Comparison of ENCODE assay signal across 19 cellular contexts in genomic region chr18:54949588-54949987, GRCh38. TPM values are rescaled to one million over a fixed set of nuclear protein-coding genes. Genes with fewer than 3 reads are reported as not detected.
"Had no signal": no experiment of that assay in that cellular context is flagged by ENCODE, and none has a peak within 500 bp of the region (broad histone marks: within the 10 kb centered on the region; RNA-seq: fewer than 3 reads in every experiment).

No MANE protein-coding gene starts in this region.

- H3K4me3 ChIP-seq: SK-N-MC had no signal

- DNase-seq: activated CD4-positive, CD25-positive, alpha-beta regulatory T cell; activated CD8-positive, alpha-beta memory T cell treated with anti-CD3 and anti-CD28 coated beads for 24 hours; activated effector memory CD4-positive, alpha-beta T cell treated with anti-CD3 and anti-CD28 coated beads, Interleukin-2, amount 50 U/mL, for 16 hours; activated T-cell treated with anti-CD3 and anti-CD28 coated beads, Interleukin-2, amount 50 U/mL, for 4 hours; amygdala; KG1; NCI-H2227 treated with DMSO at 0.1 percent for 48 hours; NCI-H446 treated with DMSO at 0.1 percent for 48 hours; NCI-H524 treated with DMSO at 0.1 percent for 48 hours; T-helper 1 cell had no signal

- H3K36me3 Mint-ChIP-seq: activated CD4-positive, alpha-beta memory T cell treated with anti-CD3 and anti-CD28 coated beads for 36 hours; activated naive CD8-positive, alpha-beta T cell; brain had no signal

- H3K4me3 Mint-ChIP-seq: activated CD4-positive, alpha-beta memory T cell treated with anti-CD3 and anti-CD28 coated beads for 36 hours; activated CD4-positive, alpha-beta T cell treated with anti-CD3 and anti-CD28 coated beads, Interleukin-2, amount 10 ng/mL, durations not matched to agents 7 days and 5 days; activated naive CD8-positive, alpha-beta T cell; activated T-cell treated with anti-CD3 and anti-CD28 coated beads, Interleukin-2, amount 50 U/mL, for 4 hours; brain; central memory CD8-positive, alpha-beta T cell had no signal

- H3K27me3 Mint-ChIP-seq: activated CD4-positive, alpha-beta memory T cell treated with anti-CD3 and anti-CD28 coated beads for 36 hours had no signal

- H3K27ac ChIP-seq: SK-N-MC, VCaP had no signal

- H3K9me3 Mint-ChIP-seq: activated CD4-positive, alpha-beta memory T cell treated with anti-CD3 and anti-CD28 coated beads for 36 hours; activated CD4-positive, alpha-beta T cell treated with anti-CD3 and anti-CD28 coated beads, Interleukin-2, amount 10 ng/mL, durations not matched to agents 7 days and 5 days; activated T-cell treated with anti-CD3 and anti-CD28 coated beads, Interleukin-2, amount 50 U/mL, for 4 hours; brain; central memory CD8-positive, alpha-beta T cell had no signal

- H3K27ac Mint-ChIP-seq: activated CD4-positive, alpha-beta memory T cell treated with anti-CD3 and anti-CD28 coated beads for 36 hours; activated CD4-positive, alpha-beta T cell treated with anti-CD3 and anti-CD28 coated beads, Interleukin-2, amount 10 ng/mL, durations not matched to agents 7 days and 5 days; activated naive CD8-positive, alpha-beta T cell; brain had no signal

RNA-seq across cellular contexts. Expression of gene CCDC68, which starts 9.7 kb away (rescaled TPM):
- total RNA-seq: activated CD4-positive, alpha-beta memory T cell treated with anti-CD3 and anti-CD28 coated beads for 36 hours; activated T-cell treated with anti-CD3 and anti-CD28 coated beads, Interleukin-2, amount 50 U/mL, for 4 hours; OCI-LY7; T-helper 2 cell treated with Interferon-gamma antibody and Interleukin-4, amounts not matched to agents 100 ng/mL and 5 ng/mL, for 36 hours had no signal
